ENCODE assay signal across 1 cellular context in genomic region chr17:68035523-68036303, GRCh38.
A peak's percentile ranks its signal among the peaks of the same experiment; 100 is the strongest.
TF ChIP-seq lines count a peak whose summit lies in the region.

Gene KPNA2, plus strand, starts transcription at chr17:68035735. Its CDS starts 1,398 bp downstream, at chr17:68037133.

TF ChIP-seq in K562, 482 proteins besides CTCF, POLR2A, EP300 and RAD21 (continued from another document and continues in another):
- TF ChIP-seq MGA (IDR thresholded peaks at IDR 0.05) (peak; percentile 54; the same call in 1 of the 2 replicates), NCOA2 (IDR thresholded peaks at IDR 0.05; ENCODE audit: partially characterized antibody in 2 of 2) (no peak), POLR3G (IDR thresholded peaks at IDR 0.05; ENCODE audit: extremely low read depth, insufficient read length, insufficient replicate concordance) (no peak), ZNF175 (CRISPR knock-in tag; IDR thresholded peaks at IDR 0.05; ENCODE audit: low read depth) (no peak), MITF (IDR thresholded peaks at IDR 0.05) (peak; percentile 61; the same call in 1 of the 2 replicates), CEBPG (CRISPR knock-in tag; IDR thresholded peaks at IDR 0.05) (peak; percentile 27; the same call in 1 of the 2 replicates), CEBPG (tag; conservative IDR thresholded peaks at IDR 0.05 in 1 of 2, IDR thresholded peaks at IDR 0.05 in 1 of 2) (no peak), SOX6 (IDR thresholded peaks at IDR 0.05) (no peak), ZNF551 (CRISPR knock-in tag; IDR thresholded peaks at IDR 0.05) (no peak), SIX5 (IDR thresholded peaks at IDR 0.05; ENCODE audit: borderline replicate concordance in 1 of 2, insufficient read depth in 1 of 2, low read depth in 1 of 2, low read length in 2 of 2) (no peak), CEBPB (tag; IDR thresholded peaks at IDR 0.05) (no peak), HES1 (IDR thresholded peaks at IDR 0.05; ENCODE audit: low read depth) (no peak; the same call in 1 of the 2 replicates), SFPQ (IDR thresholded peaks at IDR 0.05; ENCODE audit: low read depth, low read length) (no peak), POLR2G (IDR thresholded peaks at IDR 0.05; ENCODE audit: low read depth, low read length) (peak; percentile 99), SUPT5H (IDR thresholded peaks at IDR 0.05) (peak; percentile 98), PKNOX1 (IDR thresholded peaks at IDR 0.05) (no peak), MXD1 (CRISPR knock-in tag; IDR thresholded peaks at IDR 0.05; ENCODE audit: borderline replicate concordance, poor library complexity, severe bottlenecking) (peak; percentile 80), SMARCB1 (IDR thresholded peaks at IDR 0.05; ENCODE audit: insufficient read length, low read depth) (no peak), AFF1 (IDR thresholded peaks at IDR 0.05; ENCODE audit: low read depth in 1 of 2, partially characterized antibody in 2 of 2) (no peak), UBTF (IDR thresholded peaks at IDR 0.05; ENCODE audit: borderline replicate concordance in 1 of 2, low read depth in 2 of 2, low read length in 2 of 2) (0 out of 4 replicates have a peak, but pooled peaks of 1 of the 2 experiments have one; percentile 54), RUNX1 (IDR thresholded peaks at IDR 0.05; ENCODE audit: low read depth) (no peak), RCOR1 (IDR thresholded peaks at IDR 0.05; ENCODE audit: borderline replicate concordance in 1 of 2, low read depth in 2 of 2, low read length in 2 of 2) (no peak), HNRNPLL (IDR thresholded peaks at IDR 0.05; ENCODE audit: low read depth, low read length, poor library complexity, severe bottlenecking) (peak; percentile 78), POLR3A (IDR thresholded peaks at IDR 0.05; ENCODE audit: borderline replicate concordance, extremely low read depth, insufficient read depth, insufficient read length) (no peak), RBFOX2 (IDR thresholded peaks at IDR 0.05; ENCODE audit: low read depth, low read length) (peak; percentile 99), POU5F1 (IDR thresholded peaks at IDR 0.05; ENCODE audit: borderline replicate concordance, low read depth, low read length, partially characterized antibody) (no peak), THRAP3 (IDR thresholded peaks at IDR 0.05; ENCODE audit: borderline replicate concordance) (no peak), NFIX (CRISPR knock-in tag; IDR thresholded peaks at IDR 0.05; ENCODE audit: low read depth) (no peak), SMARCC2 (IDR thresholded peaks at IDR 0.05; ENCODE audit: low read depth) (no peak)
